ENCODE assay signal across 20 cellular contexts in the genomic region with DNA sequence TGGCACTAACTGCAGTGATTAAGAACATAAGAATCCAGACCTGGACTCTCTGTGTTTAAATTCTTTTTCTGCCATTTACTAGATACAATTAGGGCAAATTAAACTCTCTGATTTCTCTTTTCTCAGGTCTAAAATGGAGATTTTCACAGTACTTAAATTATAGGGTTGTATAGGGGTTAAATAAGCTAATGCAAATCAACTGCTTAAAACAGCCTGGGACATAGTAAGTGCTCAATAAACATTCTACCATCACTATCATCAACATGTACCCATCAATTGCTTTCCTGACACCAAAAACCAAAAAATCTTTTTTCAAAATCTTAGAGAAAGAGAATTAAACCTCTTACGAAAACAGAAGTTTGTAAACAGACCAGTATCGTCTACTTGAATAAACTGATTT.
"Had no signal": no experiment of that assay in that cellular context is flagged by ENCODE, and none has a peak within 500 bp of the region (broad histone marks: within the 10 kb centered on the region; RNA-seq: fewer than 3 reads in every experiment).

No MANE protein-coding gene starts in this region.

- H3K27me3 Mint-ChIP-seq: activated CD4-positive, alpha-beta memory T cell treated with anti-CD3 and anti-CD28 coated beads, Interleukin-2, amount 10 ng/mL, durations not matched to agents 7 days and 5 days; activated CD4-positive, alpha-beta T cell treated with anti-CD3 and anti-CD28 coated beads for 36 hours; progenitor cell of endocrine pancreas; stimulated activated memory B cell treated with anti-CD40 and anti-IgM and Interleukin-4, amounts not matched to agents 10 μg/mL and 1 μg/mL and 100 μg/mL, for 72 hours had no signal

- H3K4me3 Mint-ChIP-seq: activated CD4-positive, alpha-beta memory T cell treated with anti-CD3 and anti-CD28 coated beads, Interleukin-2, amount 10 ng/mL, durations not matched to agents 7 days and 5 days; activated CD4-positive, alpha-beta T cell treated with anti-CD3 and anti-CD28 coated beads for 36 hours; nephron; stimulated activated memory B cell treated with anti-CD40 and anti-IgM and Interleukin-4, amounts not matched to agents 10 μg/mL and 1 μg/mL and 100 μg/mL, for 72 hours had no signal

- FAIRE-seq: kidney had no signal

- DNase-seq: activated CD4-positive, alpha-beta memory T cell treated with anti-CD3 and anti-CD28 coated beads, Interleukin-2, amount 10 ng/mL, durations not matched to agents 7 days and 5 days; activated CD4-positive, alpha-beta T cell treated with anti-CD3 and anti-CD28 coated beads for 36 hours; activated naive CD4-positive, alpha-beta T cell treated with Interleukin-2 at 50 U/mL for 16 hours; amygdala; central memory CD4-positive, alpha-beta T cell; kidney; left lung; mammary epithelial cell; occipital lobe; stimulated activated CD4-positive, alpha-beta T cell treated with anti-CD3 and anti-CD28 coated beads, Interleukin-2, amount 100 ng/mL, for 48 hours; trophoblast cell had no signal

- H3K27ac Mint-ChIP-seq: activated CD4-positive, alpha-beta memory T cell treated with anti-CD3 and anti-CD28 coated beads, Interleukin-2, amount 10 ng/mL, durations not matched to agents 7 days and 5 days; activated T-helper 1 cell treated with anti-CD3 and anti-CD28 coated beads, Interleukin-12 subunit alpha, Interleukin-12 subunit beta, Interleukin-2, Interleukin-4 antibody, amounts not matched to agents 30 ng/mL and 10 ng/mL and 1 ng/mL, durations not matched to agents 14 hours and 24 hours and 36 hours; brain; nephron; progenitor cell of endocrine pancreas had no signal

- H3K27ac ChIP-seq: coronary artery, hepatocyte, left lung, right atrium auricular region had no signal

- H3K27me3 ChIP-seq: hepatocyte, left lung, right atrium auricular region had no signal

- H3K9me3 Mint-ChIP-seq: activated CD4-positive, alpha-beta memory T cell treated with anti-CD3 and anti-CD28 coated beads, Interleukin-2, amount 10 ng/mL, durations not matched to agents 7 days and 5 days; activated T-helper 1 cell treated with anti-CD3 and anti-CD28 coated beads, Interleukin-12 subunit alpha, Interleukin-12 subunit beta, Interleukin-2, Interleukin-4 antibody, amounts not matched to agents 30 ng/mL and 10 ng/mL and 1 ng/mL, durations not matched to agents 14 hours and 24 hours and 36 hours; brain; nephron; stimulated activated memory B cell treated with anti-CD40 and anti-IgM and Interleukin-4, amounts not matched to agents 10 μg/mL and 1 μg/mL and 100 μg/mL, for 72 hours had no signal

- ATAC-seq: activated CD4-positive, alpha-beta T cell treated with anti-CD3 and anti-CD28 coated beads for 36 hours; esophagus mucosa; left lung; stimulated activated memory B cell treated with anti-CD40 and anti-IgM and Interleukin-4, amounts not matched to agents 10 μg/mL and 1 μg/mL and 100 μg/mL, for 72 hours had no signal

- H3K9me3 ChIP-seq: left lung, right atrium auricular region had no signal
